In genomic region chr10:69492091-69492745, GRCh38 we compare ENCODE assay signal across 13 cellular contexts.
DNase-seq lines count a peak whose midpoint lies in the region; TF ChIP-seq lines count a peak whose summit lies in the region.
"Had no signal": no experiment of that assay in that cellular context is flagged by ENCODE, and none has a peak within 500 bp of the region (broad histone marks: within the 10 kb centered on the region; RNA-seq: fewer than 3 reads in every experiment).

No MANE protein-coding gene starts in this region.

- H3K27ac Mint-ChIP-seq in nephron = peak overlapping the region; percentile 62 to 89 (median 64)
- H3K27ac Mint-ChIP-seq: CD4-positive, alpha-beta T cell; WTC11 had no signal

- no peaks in the 10 kb centered on the region for H3K27me3 Mint-ChIP-seq in nephron (ENCODE audit: low read depth)
- H3K27me3 Mint-ChIP-seq: CD4-positive, alpha-beta T cell had no signal

- DNase-seq in NCI-H2171 treated with DMSO at 0.1 percent for 48 hours (lab: John Stamatoyannopoulos, UW) (peak; percentile 36), substantia nigra (lab: John Stamatoyannopoulos, UW) (peak in 32 of 49 donors; percentile 28 to 69 (median 46)), iPS-NIHi7 (ENCODE audit: extremely low spot score) (no peak), NAMALWA (ENCODE audit: low spot score) (no peak)
- no peak for DNase-seq in stimulated activated CD4-positive, alpha-beta T cell treated with anti-CD3 and anti-CD28 coated beads, Interleukin-15, amount 100 ng/mL, for 24 hours
- DNase-seq: EL, erythroblast, NCI-H2107, ovary had no signal

- H3K4me3 Mint-ChIP-seq in nephron = peak overlapping the region in 1 of 3 experiments; percentile 5
- H3K4me3 Mint-ChIP-seq: CD4-positive, alpha-beta T cell; WTC11 had no signal

- peaks cover 39% of the 10 kb centered on the region for H3K4me1 Mint-ChIP-seq in nephron
- H3K4me1 Mint-ChIP-seq: WTC11 had no signal

- no peak for TF ChIP-seq CTCF in nephron (IDR thresholded peaks at IDR 0.05; ENCODE audit: unreplicated experiment in 3 of 3)

- H3K9me3 Mint-ChIP-seq in nephron = peaks cover 12% of the 10 kb centered on the region

- peaks cover 13% of the 10 kb centered on the region for H3K36me3 Mint-ChIP-seq in nephron (ENCODE audit: low read depth)

- peak overlapping the region; percentile 97 for H3K27ac ChIP-seq in cingulate gyrus (ENCODE audit: low read depth, low read length)
- H3K27ac ChIP-seq in substantia nigra (ENCODE audit: low read depth, low read length, poor library complexity, severe bottlenecking) = peak overlapping the region; percentile 99
- H3K27ac ChIP-seq: ovary had no signal

Comparison
In these comparisons a context has a peak if more than half of its experiments do, and no peak if none do; other contexts are left out.
1. DNase-seq: peak in NCI-H2171 treated with DMSO at 0.1 percent for 48 hours (single experiment) and substantia nigra (32 of 49); none in iPS-NIHi7 (single experiment), stimulated activated CD4-positive, alpha-beta T cell treated with anti-CD3 and anti-CD28 coated beads, Interleukin-15, amount 100 ng/mL, for 24 hours (single experiment) and NAMALWA (single experiment).